ENCODE assay signal across 11 cellular contexts in the genomic region with DNA sequence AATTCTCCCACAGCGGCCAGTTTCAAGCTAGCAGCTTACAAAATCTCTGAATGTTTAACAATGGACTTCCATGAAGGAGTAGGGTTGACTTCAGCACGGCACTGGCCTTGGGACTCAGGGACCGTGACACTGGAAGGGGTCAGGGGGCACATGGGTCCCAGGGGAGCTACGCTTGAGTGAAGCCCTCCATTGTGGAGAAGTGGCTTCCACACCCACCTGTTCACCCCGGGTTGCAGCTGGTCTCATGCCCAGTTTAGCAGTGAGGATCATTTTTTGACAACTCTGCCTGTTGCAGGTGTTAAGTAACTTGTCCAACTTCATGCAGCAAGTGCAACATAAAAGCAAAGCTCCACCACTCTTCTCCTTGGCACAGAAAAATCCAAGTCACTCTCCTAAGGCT.
DNase-seq lines count a peak whose midpoint lies in the region; ATAC-seq and TF ChIP-seq lines count a peak whose summit lies in the region.
"Had no signal": no experiment of that assay in that cellular context is flagged by ENCODE, and none has a peak within 500 bp of the region (broad histone marks: within the 10 kb centered on the region; RNA-seq: fewer than 3 reads in every experiment).

No MANE protein-coding gene starts in this region.

- no peak overlapping the region for H2BK120ac ChIP-seq in neuronal stem cell (ENCODE audit: low read depth, low read length)

- ATAC-seq in HG03469 (IDR thresholded peaks at IDR 0.05; ENCODE audit: unreplicated experiment) = no peak
- no peak for ATAC-seq in GM21723 (IDR thresholded peaks at IDR 0.05; ENCODE audit: unreplicated experiment)
- ATAC-seq in GM18498 (IDR thresholded peaks at IDR 0.05; ENCODE audit: unreplicated experiment) = no peak
- ATAC-seq: K562 had no signal

- no peaks in the 10 kb centered on the region for H3K9me3 ChIP-seq in BLaER1
- no peaks in the 10 kb centered on the region for H3K9me3 ChIP-seq in Loucy (ENCODE audit: insufficient read depth, low read depth, low read length)
- no peaks in the 10 kb centered on the region for H3K9me3 ChIP-seq in duodenal mucosa (ENCODE audit: control insufficient read depth in 1 of 2, low read length in 2 of 2)
- H3K9me3 ChIP-seq in neuronal stem cell (replicated peaks in 1 of 2; ENCODE audit: control insufficient read depth in 2 of 2, insufficient read depth in 1 of 2, low read depth in 1 of 2, low read length in 2 of 2) = no peaks in the 10 kb centered on the region
- H3K9me3 ChIP-seq in tibial artery = no peaks in the 10 kb centered on the region
- H3K9me3 ChIP-seq: thyroid gland had no signal

- no CpG with 5 or more reads among the region's 5 CpGs for WGBS in neuronal stem cell (ENCODE audit: extremely low coverage in 2 of 2, insufficient read length in 2 of 2, insufficient replicate concordance in 1 of 2), 2 donors

- H2AK5ac ChIP-seq in neuronal stem cell (ENCODE audit: low read depth, low read length) = no peak overlapping the region

- no peaks in the 10 kb centered on the region for H3K79me2 ChIP-seq in Loucy (ENCODE audit: insufficient read depth, low read length)

- H2BK5ac ChIP-seq in neuronal stem cell (ENCODE audit: low read length) = no peak overlapping the region

- DNase-seq in neuronal stem cell (ENCODE audit: low spot score) (no peak), tibial artery (no peak)
- DNase-seq: activated CD4-positive, alpha-beta T cell treated with anti-CD3 and anti-CD28 coated beads, Interleukin-2, amount 50 U/mL, for 48 hours had no signal

- H3K4me1 ChIP-seq in BLaER1 (peaks cover 53% of the 10 kb centered on the region), Loucy (ENCODE audit: insufficient read depth, low read length, poor library complexity, severe bottlenecking) (no peaks in the 10 kb centered on the region), duodenal mucosa (ENCODE audit: control insufficient read depth in 1 of 2, insufficient read depth in 2 of 2, low read length in 2 of 2) (peaks cover 18 to 22% of the 10 kb centered on the region in 2 donors), neuronal stem cell (ENCODE audit: control insufficient read depth in 2 of 2, insufficient read depth in 1 of 2, low read depth in 1 of 2, low read length in 2 of 2) (peaks cover 2 to 7% of the 10 kb centered on the region in 2 donors), tibial artery (no peaks in the 10 kb centered on the region)
- H3K4me1 ChIP-seq: thyroid gland had no signal

- intact Hi-C loops in tibial artery (cut with DNase I; ENCODE audit: low total_unique reads) = no loop called here

- H4K20me1 ChIP-seq in BLaER1 (no peaks in the 10 kb centered on the region), Loucy (ENCODE audit: insufficient read depth, low read length, poor library complexity, severe bottlenecking) (no peaks in the 10 kb centered on the region)

- H2BK12ac ChIP-seq in neuronal stem cell (ENCODE audit: low read length) = no peak overlapping the region

- H3K36me3 ChIP-seq in BLaER1 (no peaks in the 10 kb centered on the region), Loucy (ENCODE audit: insufficient read depth, low read length) (no peaks in the 10 kb centered on the region), duodenal mucosa (ENCODE audit: control insufficient read depth in 1 of 2, insufficient read depth in 2 of 2, low read length in 2 of 2) (no peaks in the 10 kb centered on the region), neuronal stem cell (replicated peaks in 1 of 2; ENCODE audit: control insufficient read depth in 2 of 2, insufficient read depth in 2 of 2, low read length in 2 of 2) (no peaks in the 10 kb centered on the region), tibial artery (no peaks in the 10 kb centered on the region)
- H3K36me3 ChIP-seq: thyroid gland had no signal

- H3K9me2 ChIP-seq in Loucy (replicated peaks; ENCODE audit: low read depth, low read length) = no peaks in the 10 kb centered on the region

- H2AFZ ChIP-seq in Loucy (ENCODE audit: low read length) = peak overlapping the region; percentile 60
- peak overlapping the region; percentile 79 for H2AFZ ChIP-seq in neuronal stem cell (ENCODE audit: low read length)

- H3K14ac ChIP-seq in neuronal stem cell (ENCODE audit: low read length) = no peak overlapping the region

- H3K4me2 ChIP-seq in BLaER1 = peak overlapping the region; percentile 78
- H3K4me2 ChIP-seq in Loucy (ENCODE audit: low read depth, low read length, poor library complexity, severe bottlenecking) = peak overlapping the region; percentile 62
- H3K4me2 ChIP-seq in neuronal stem cell (ENCODE audit: insufficient read depth, low read length, poor library complexity, severe bottlenecking) = no peak overlapping the region

- TF ChIP-seq CTCF in Loucy (conservative IDR thresholded peaks at IDR 0.05; ENCODE audit: low read length) (no peak), tibial artery (IDR thresholded peaks at IDR 0.05) (no peak)

- peak overlapping the region; percentile 53 for H3K4me3 ChIP-seq in BLaER1
- H3K4me3 ChIP-seq in Loucy (ENCODE audit: low read length, poor library complexity, severe bottlenecking) = peak overlapping the region; percentile 65
- peak overlapping the region; percentile 41 to 65 for H3K4me3 ChIP-seq in duodenal mucosa (ENCODE audit: low read depth in 1 of 2, low read length in 2 of 2)
- H3K4me3 ChIP-seq in neuronal stem cell (ENCODE audit: low read length in 2 of 2) = no peak overlapping the region
- peak overlapping the region in 1 of 2 donors; percentile 8 for H3K4me3 ChIP-seq in tibial artery
- H3K4me3 ChIP-seq: K562, thyroid gland had no signal

- H3K4ac ChIP-seq in neuronal stem cell (ENCODE audit: low read length) = no peak overlapping the region

- no peak overlapping the region for H4K8ac ChIP-seq in neuronal stem cell (ENCODE audit: low read depth, low read length)

- no peak overlapping the region for H3K23ac ChIP-seq in neuronal stem cell (ENCODE audit: low read depth, low read length, poor library complexity)

- no peak overlapping the region for H3K18ac ChIP-seq in neuronal stem cell (ENCODE audit: low read length)

- H2BK15ac ChIP-seq in neuronal stem cell (ENCODE audit: low read length) = no peak overlapping the region

- no peaks in the 10 kb centered on the region for H3K79me1 ChIP-seq in neuronal stem cell (ENCODE audit: low read depth, low read length)

- no peaks in the 10 kb centered on the region for H3F3A ChIP-seq in Loucy (ENCODE audit: low read depth)

- no peak overlapping the region for H4K91ac ChIP-seq in neuronal stem cell (ENCODE audit: low read depth, low read length, poor library complexity)

- H3K9ac ChIP-seq in BLaER1 (peak overlapping the region; percentile 67), Loucy (ENCODE audit: low read depth, low read length, poor library complexity, severe bottlenecking) (peak overlapping the region; percentile 37), duodenal mucosa (ENCODE audit: low read depth in 1 of 2, low read length in 2 of 2) (no peak overlapping the region), neuronal stem cell (ENCODE audit: low read depth, low read length, poor library complexity) (no peak overlapping the region)

- H3K27me3 ChIP-seq in BLaER1 (no peaks in the 10 kb centered on the region), Loucy (ENCODE audit: insufficient read depth, low read length, poor library complexity, severe bottlenecking) (no peaks in the 10 kb centered on the region), duodenal mucosa (ENCODE audit: control insufficient read depth in 1 of 2, insufficient read depth in 2 of 2, low read length in 2 of 2) (no peaks in the 10 kb centered on the region), neuronal stem cell (ENCODE audit: control insufficient read depth in 3 of 3, insufficient read depth in 3 of 3, low read depth in 1 of 3, low read length in 3 of 3) (peaks cover 0 to 18% (median 0%) of the 10 kb centered on the region in 3 experiments), tibial artery (no peaks in the 10 kb centered on the region)
- H3K27me3 ChIP-seq: thyroid gland had no signal

- H3K27ac ChIP-seq in BLaER1 = peak overlapping the region; percentile 78
- no peak overlapping the region for H3K27ac ChIP-seq in duodenal mucosa (ENCODE audit: low read depth, low read length)
- H3K27ac ChIP-seq in neuronal stem cell (replicated peaks; ENCODE audit: low read length) = no peak overlapping the region
- no peak overlapping the region for H3K27ac ChIP-seq in tibial artery
- H3K27ac ChIP-seq: thyroid gland had no signal

Comparison
In these comparisons a context has a peak if more than half of its experiments do, and no peak if none do; other contexts are left out.
1. H3K4me3 ChIP-seq: peak in BLaER1 (single experiment), Loucy (single experiment) and duodenal mucosa (2 of 2); none in neuronal stem cell (0 of 2).
2. H3K9ac ChIP-seq: peak in BLaER1 (single experiment) and Loucy (single experiment); none in duodenal mucosa (0 of 2) and neuronal stem cell (single experiment).